Comparison of ENCODE assay signal across 1 cellular context in the genomic region with DNA sequence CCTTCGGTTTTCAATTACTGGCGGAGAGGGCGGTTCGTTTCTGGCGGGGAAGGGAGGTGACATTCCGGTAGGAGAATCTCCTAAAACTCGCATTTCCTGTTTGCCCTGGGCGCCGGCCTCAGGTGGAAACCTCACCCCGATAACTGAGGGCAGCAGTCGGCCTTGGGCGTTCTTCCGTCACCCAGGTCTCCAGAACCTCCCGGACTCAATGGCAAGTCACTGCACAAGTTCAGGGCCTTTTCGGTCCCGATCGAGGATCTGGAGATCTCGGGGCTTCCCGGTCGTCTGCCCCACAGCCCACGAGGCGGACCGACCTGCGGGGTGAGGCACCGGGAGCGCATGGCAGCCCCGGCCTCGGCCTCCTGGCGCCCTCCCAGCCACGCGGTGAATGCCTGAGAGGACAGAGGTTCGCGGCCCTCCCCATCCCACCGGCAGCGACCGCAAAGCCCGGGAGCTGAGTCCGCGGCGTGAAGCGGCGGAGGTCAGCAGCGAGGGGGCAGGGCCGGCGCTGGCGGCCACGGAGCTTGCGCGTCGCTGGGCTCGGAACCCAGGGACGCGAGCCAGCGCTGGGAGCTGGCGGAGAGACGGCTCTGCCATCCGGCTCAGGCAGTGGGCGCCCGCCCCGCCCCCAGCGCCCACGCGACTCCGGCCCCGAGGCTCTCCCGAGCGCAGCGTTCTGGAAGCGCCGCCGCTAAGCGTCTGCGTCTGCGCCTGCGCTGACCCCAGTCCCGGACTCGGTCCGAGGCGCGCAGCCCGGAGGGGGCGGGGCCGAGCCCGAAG.
A peak's percentile ranks its signal among the peaks of the same experiment; 100 is the strongest.
TF ChIP-seq lines count a peak whose summit lies in the region.

No MANE protein-coding gene starts in this region.

TF ChIP-seq in HepG2, 621 proteins besides CTCF, POLR2A, EP300 and RAD21 (continued from another document and continues in another):
- no peak for TF ChIP-seq AFF4 (CRISPR knock-in tag; IDR thresholded peaks at IDR 0.05)
- TF ChIP-seq EHMT2 (IDR thresholded peaks at IDR 0.05; ENCODE audit: borderline replicate concordance, low read depth, low read length) = no peak
- peak; percentile 68 for TF ChIP-seq DMAP1 (CRISPR knock-in tag; IDR thresholded peaks at IDR 0.05)
- TF ChIP-seq BORCS8-MEF2B (CRISPR knock-in tag; IDR thresholded peaks at IDR 0.05) = peak; percentile 84; the same call in 1 of the 2 replicates
- TF ChIP-seq ZNF513 (CRISPR knock-in tag; conservative IDR thresholded peaks at IDR 0.05) = no peak
- TF ChIP-seq, protein P1, sequence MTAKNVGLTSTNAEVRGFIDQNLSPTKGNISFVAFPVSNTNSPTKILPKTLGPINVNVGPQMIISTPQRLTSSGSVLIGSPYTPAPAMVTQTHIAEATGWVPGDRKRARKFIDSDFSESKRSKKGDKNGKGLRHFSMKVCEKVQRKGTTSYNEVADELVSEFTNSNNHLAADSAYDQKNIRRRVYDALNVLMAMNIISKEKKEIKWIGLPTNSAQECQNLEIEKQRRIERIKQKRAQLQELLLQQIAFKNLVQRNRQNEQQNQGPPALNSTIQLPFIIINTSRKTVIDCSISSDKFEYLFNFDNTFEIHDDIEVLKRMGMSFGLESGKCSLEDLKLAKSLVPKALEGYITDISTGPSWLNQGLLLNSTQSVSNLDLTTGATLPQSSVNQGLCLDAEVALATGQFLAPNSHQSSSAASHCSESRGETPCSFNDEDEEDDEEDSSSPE (CRISPR knock-in tag; IDR thresholded peaks at IDR 0.05) = peak; percentile 83
- TF ChIP-seq ZBTB1 (CRISPR knock-in tag; IDR thresholded peaks at IDR 0.05; ENCODE audit: borderline replicate concordance) = no peak
- TF ChIP-seq TIGD3 (CRISPR knock-in tag; IDR thresholded peaks at IDR 0.05; ENCODE audit: borderline replicate concordance) = no peak
- TF ChIP-seq ZNF20 (CRISPR knock-in tag; IDR thresholded peaks at IDR 0.05) = no peak
- TF ChIP-seq, protein P2, sequence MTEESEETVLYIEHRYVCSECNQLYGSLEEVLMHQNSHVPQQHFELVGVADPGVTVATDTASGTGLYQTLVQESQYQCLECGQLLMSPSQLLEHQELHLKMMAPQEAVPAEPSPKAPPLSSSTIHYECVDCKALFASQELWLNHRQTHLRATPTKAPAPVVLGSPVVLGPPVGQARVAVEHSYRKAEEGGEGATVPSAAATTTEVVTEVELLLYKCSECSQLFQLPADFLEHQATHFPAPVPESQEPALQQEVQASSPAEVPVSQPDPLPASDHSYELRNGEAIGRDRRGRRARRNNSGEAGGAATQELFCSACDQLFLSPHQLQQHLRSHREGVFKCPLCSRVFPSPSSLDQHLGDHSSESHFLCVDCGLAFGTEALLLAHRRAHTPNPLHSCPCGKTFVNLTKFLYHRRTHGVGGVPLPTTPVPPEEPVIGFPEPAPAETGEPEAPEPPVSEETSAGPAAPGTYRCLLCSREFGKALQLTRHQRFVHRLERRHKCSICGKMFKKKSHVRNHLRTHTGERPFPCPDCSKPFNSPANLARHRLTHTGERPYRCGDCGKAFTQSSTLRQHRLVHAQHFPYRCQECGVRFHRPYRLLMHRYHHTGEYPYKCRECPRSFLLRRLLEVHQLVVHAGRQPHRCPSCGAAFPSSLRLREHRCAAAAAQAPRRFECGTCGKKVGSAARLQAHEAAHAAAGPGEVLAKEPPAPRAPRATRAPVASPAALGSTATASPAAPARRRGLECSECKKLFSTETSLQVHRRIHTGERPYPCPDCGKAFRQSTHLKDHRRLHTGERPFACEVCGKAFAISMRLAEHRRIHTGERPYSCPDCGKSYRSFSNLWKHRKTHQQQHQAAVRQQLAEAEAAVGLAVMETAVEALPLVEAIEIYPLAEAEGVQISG (CRISPR knock-in tag; IDR thresholded peaks at IDR 0.05) = peak; percentile 70; the same call in 1 of the 2 replicates
- no peak for TF ChIP-seq GPBP1L1 (CRISPR knock-in tag; IDR thresholded peaks at IDR 0.05)
- TF ChIP-seq NCOA1 (CRISPR knock-in tag; IDR thresholded peaks at IDR 0.05) = no peak
- TF ChIP-seq, protein P3, sequence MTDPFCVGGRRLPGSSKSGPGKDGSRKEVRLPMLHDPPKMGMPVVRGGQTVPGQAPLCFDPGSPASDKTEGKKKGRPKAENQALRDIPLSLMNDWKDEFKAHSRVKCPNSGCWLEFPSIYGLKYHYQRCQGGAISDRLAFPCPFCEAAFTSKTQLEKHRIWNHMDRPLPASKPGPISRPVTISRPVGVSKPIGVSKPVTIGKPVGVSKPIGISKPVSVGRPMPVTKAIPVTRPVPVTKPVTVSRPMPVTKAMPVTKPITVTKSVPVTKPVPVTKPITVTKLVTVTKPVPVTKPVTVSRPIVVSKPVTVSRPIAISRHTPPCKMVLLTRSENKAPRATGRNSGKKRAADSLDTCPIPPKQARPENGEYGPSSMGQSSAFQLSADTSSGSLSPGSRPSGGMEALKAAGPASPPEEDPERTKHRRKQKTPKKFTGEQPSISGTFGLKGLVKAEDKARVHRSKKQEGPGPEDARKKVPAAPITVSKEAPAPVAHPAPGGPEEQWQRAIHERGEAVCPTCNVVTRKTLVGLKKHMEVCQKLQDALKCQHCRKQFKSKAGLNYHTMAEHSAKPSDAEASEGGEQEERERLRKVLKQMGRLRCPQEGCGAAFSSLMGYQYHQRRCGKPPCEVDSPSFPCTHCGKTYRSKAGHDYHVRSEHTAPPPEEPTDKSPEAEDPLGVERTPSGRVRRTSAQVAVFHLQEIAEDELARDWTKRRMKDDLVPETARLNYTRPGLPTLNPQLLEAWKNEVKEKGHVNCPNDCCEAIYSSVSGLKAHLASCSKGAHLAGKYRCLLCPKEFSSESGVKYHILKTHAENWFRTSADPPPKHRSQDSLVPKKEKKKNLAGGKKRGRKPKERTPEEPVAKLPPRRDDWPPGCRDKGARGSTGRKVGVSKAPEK (CRISPR knock-in tag; IDR thresholded peaks at IDR 0.05; ENCODE audit: borderline replicate concordance) = no peak
- no peak for TF ChIP-seq ELF4 (CRISPR knock-in tag; IDR thresholded peaks at IDR 0.05; ENCODE audit: borderline replicate concordance)
- TF ChIP-seq ZKSCAN8 (CRISPR knock-in tag; IDR thresholded peaks at IDR 0.05; ENCODE audit: borderline replicate concordance) = no peak
- TF ChIP-seq HIVEP1 (CRISPR knock-in tag; IDR thresholded peaks at IDR 0.05) = peak; percentile 51; the same call in 1 of the 2 replicates
- no peak; the same call in 1 of the 2 replicates for TF ChIP-seq ARID5B (CRISPR knock-in tag; IDR thresholded peaks at IDR 0.05)
- no peak for TF ChIP-seq FOXK1 (CRISPR knock-in tag; IDR thresholded peaks at IDR 0.05; ENCODE audit: borderline replicate concordance, low read depth)
- no peak for TF ChIP-seq TSC22D2 (CRISPR knock-in tag; IDR thresholded peaks at IDR 0.05; ENCODE audit: borderline replicate concordance)
- no peak for TF ChIP-seq ZFP36L2 (CRISPR knock-in tag; IDR thresholded peaks at IDR 0.05)
- TF ChIP-seq KLF6 (CRISPR knock-in tag; IDR thresholded peaks at IDR 0.05) = peak; percentile 83
- TF ChIP-seq TRIM24 (CRISPR knock-in tag; IDR thresholded peaks at IDR 0.05) = no peak
- TF ChIP-seq CAMTA2 (CRISPR knock-in tag; IDR thresholded peaks at IDR 0.05; ENCODE audit: borderline replicate concordance) = no peak
- TF ChIP-seq ZBTB20 (CRISPR knock-in tag; IDR thresholded peaks at IDR 0.05; ENCODE audit: borderline replicate concordance, low read depth) = no peak
